In genomic region chr6:30312266-30312665, GRCh38 we compare ENCODE assay signal across 26 cellular contexts. TPM values are rescaled to one million over a fixed set of nuclear protein-coding genes. Genes with fewer than 3 reads are reported as not detected.
DNase-seq lines count a peak whose midpoint lies in the region; ATAC-seq, FAIRE-seq and TF ChIP-seq lines count a peak whose summit lies in the region.
"Had no signal": no experiment of that assay in that cellular context is flagged by ENCODE, and none has a peak within 500 bp of the region (broad histone marks: within the 10 kb centered on the region; RNA-seq: fewer than 3 reads in every experiment).

No MANE protein-coding gene starts in this region.

- no peak overlapping the region for H3K4me3 ChIP-seq in HepG2 (replicated peaks in 1 of 3; ENCODE audit: insufficient read depth in 1 of 3, low read depth in 2 of 3, low read length in 3 of 3)
- no peak overlapping the region for H3K4me3 ChIP-seq in right lobe of liver
- H3K4me3 ChIP-seq in uterus: no peak overlapping the region
- H3K4me3 ChIP-seq: BLaER1, GM12878 had no signal

- H3K4me1 ChIP-seq in HepG2 (ENCODE audit: insufficient read depth, low read length) (peaks cover 20% of the 10 kb centered on the region), right lobe of liver (peaks cover 0 to 6% (median 2%) of the 10 kb centered on the region in 4 donors), uterus (no peaks in the 10 kb centered on the region)
- H3K4me1 ChIP-seq: BLaER1 had no signal

- intact Hi-C loops in HepG2 (cut with micrococcal nuclease; ENCODE audit: unreplicated experiment) (no loop called here), right lobe of liver (cut with DNase I) (no loop called here), uterus (cut with DNase I; ENCODE audit: low total_unique reads) (no loop called here)

- no peak for TF ChIP-seq CTCF in HepG2 (CRISPR knock-in tag; IDR thresholded peaks at IDR 0.05)
- TF ChIP-seq CTCF in right lobe of liver (IDR thresholded peaks at IDR 0.05): no peak
- TF ChIP-seq CTCF in uterus (IDR thresholded peaks at IDR 0.05): no peak

- FAIRE-seq in HepG2 (lab: Jason Lieb, UNC): no peak
- FAIRE-seq: A204.1, GM12878, GM12892, GM18507 had no signal

- H3K36me3 ChIP-seq in HepG2 (replicated peaks in 1 of 2; ENCODE audit: control insufficient read depth in 1 of 2, insufficient read depth in 2 of 2, low read length in 2 of 2): peaks cover 27 to 69% of the 10 kb centered on the region in 2 experiments
- peaks cover 0 to 13% (median 1%) of the 10 kb centered on the region in 4 donors for H3K36me3 ChIP-seq in right lobe of liver
- no peaks in the 10 kb centered on the region for H3K36me3 ChIP-seq in uterus

- H3K9me3 ChIP-seq in HepG2 (ENCODE audit: low read length): no peaks in the 10 kb centered on the region
- no peaks in the 10 kb centered on the region for H3K9me3 ChIP-seq in right lobe of liver
- H3K9me3 ChIP-seq in uterus: no peaks in the 10 kb centered on the region
- H3K9me3 ChIP-seq: BE2C, BLaER1 had no signal

- ATAC-seq in HepG2 (no peak), right lobe of liver (no peak)
- ATAC-seq in central memory CD8-positive, alpha-beta T cell (replicated peaks; ENCODE audit: extremely low read depth, poor library complexity, severe bottlenecking): no peak
- ATAC-seq: GM12878 had no signal

- H3K27ac Mint-ChIP-seq in central memory CD8-positive, alpha-beta T cell (ENCODE audit: low read depth): peak overlapping the region; percentile 7

- DNase-seq in HepG2 (ENCODE audit: low spot score): no peak
- DNase-seq in right lobe of liver: no peak
- DNase-seq in central memory CD8-positive, alpha-beta T cell (ENCODE audit: low spot score in 2 of 2): no peak
- peak; percentile 54 for DNase-seq in renal cortical epithelial cell (ENCODE audit: low read depth)
- DNase-seq in effector CD4-positive, alpha-beta T cell: no peak
- no peak for DNase-seq in uterus
- DNase-seq: 8988T; ACHN; BE2C; C1 segment of cervical spinal cord; CD4-positive, alpha-beta memory T cell; CD4-positive, CD25-positive, alpha-beta regulatory T cell; CD8-positive, alpha-beta memory T cell; COR-L47; DMS 273 treated with DMSO at 0.1 percent for 48 hours; DMS153; DMS79; DND-41; EL; GDM1 had no signal

- no TSS peak for BruUV-seq in HepG2 (replicated peaks; lab: Mats Ljungman, UMichigan)

- H3K27ac ChIP-seq in HepG2 (ENCODE audit: extremely low read length, insufficient read depth, low read length) (peak overlapping the region; percentile 25), right lobe of liver (no peak overlapping the region), uterus (no peak overlapping the region)
- H3K27ac ChIP-seq: BLaER1 had no signal

- peaks cover 72% of the 10 kb centered on the region for H3K4me1 Mint-ChIP-seq in central memory CD8-positive, alpha-beta T cell

- 93% methylated on average over 2 of the region's 2 CpGs for WGBS in HepG2 (ENCODE audit: low lambda C conversion rate)
- 100% methylated on average over 2 of the region's 2 CpGs for WGBS in right lobe of liver (ENCODE audit: insufficient coverage, low coverage, low lambda C conversion rate, missing lambda C conversion rate)

- no peak overlapping the region for H3K4me3 Mint-ChIP-seq in central memory CD8-positive, alpha-beta T cell
- H3K4me3 Mint-ChIP-seq: CD14-positive monocyte; CD8-positive, alpha-beta memory T cell had no signal

- H3K4me2 ChIP-seq in HepG2 (ENCODE audit: low read depth, low read length): no peak overlapping the region
- H3K4me2 ChIP-seq: BLaER1 had no signal

- H3K9ac ChIP-seq in HepG2 (ENCODE audit: insufficient read depth, low read depth, low read length): no peak overlapping the region
- H3K9ac ChIP-seq: BLaER1 had no signal

- POLR2A ChIA-PET in HepG2 (lab: Yijun Ruan, JAX): interaction anchor here (0.6 to 4.4 kb wide), 4 partner anchors 11 to 246 kb away, joined by 3 to 23 read pairs (median 3); partner anchors contain the start of genes TRIM26 and TRIM39

- peaks cover 26% of the 10 kb centered on the region for H3K36me3 Mint-ChIP-seq in central memory CD8-positive, alpha-beta T cell (ENCODE audit: insufficient read depth)

- TF ChIP-seq POLR2A in HepG2 (IDR thresholded peaks at IDR 0.05; ENCODE audit: insufficient read depth in 1 of 2, low read depth in 2 of 2, low read length in 2 of 2) (no peak), right lobe of liver (IDR thresholded peaks at IDR 0.05) (no peak), uterus (IDR thresholded peaks at IDR 0.05) (no peak)

- no peak overlapping the region for H2AFZ ChIP-seq in HepG2 (ENCODE audit: low read length)

- H3K27me3 Mint-ChIP-seq in central memory CD8-positive, alpha-beta T cell: no peaks in the 10 kb centered on the region
- H3K27me3 Mint-ChIP-seq: CD4-positive, alpha-beta memory T cell; CD4-positive, CD25-positive, alpha-beta regulatory T cell; CD8-positive, alpha-beta memory T cell had no signal

- H4K20me1 ChIP-seq in HepG2 (ENCODE audit: insufficient read depth, low read length): peaks cover 47% of the 10 kb centered on the region

- CTCF ChIA-PET in HepG2 (lab: Yijun Ruan, JAX; ENCODE audit: low intra/inter-chr PET ratio, low total read pairs): no interaction called here

- in situ Hi-C loops in HepG2 (cut with HindIII; ENCODE audit: extremely low pct_ligation_motif_present, low pct_unique_long_range_greater_than_20kb): no loop called here

- H3K27me3 ChIP-seq in HepG2 (ENCODE audit: control insufficient read depth in 1 of 2, insufficient read depth in 2 of 2, low read length in 2 of 2) (no peaks in the 10 kb centered on the region), right lobe of liver (no peaks in the 10 kb centered on the region), uterus (no peaks in the 10 kb centered on the region)
- H3K27me3 ChIP-seq: BE2C, BLaER1 had no signal

- no peak for TF ChIP-seq RAD21 in HepG2 (CRISPR knock-in tag; IDR thresholded peaks at IDR 0.05)

- TF ChIP-seq EP300 in HepG2 (IDR thresholded peaks at IDR 0.05; ENCODE audit: low read depth in 2 of 2, low read length in 2 of 2) (no peak), HepG2 (CRISPR knock-in tag; IDR thresholded peaks at IDR 0.05; ENCODE audit: borderline replicate concordance) (no peak)

- H3K9me3 Mint-ChIP-seq in central memory CD8-positive, alpha-beta T cell: no peaks in the 10 kb centered on the region
- H3K9me3 Mint-ChIP-seq: CD14-positive monocyte; CD4-positive, alpha-beta memory T cell; CD8-positive, alpha-beta memory T cell had no signal

- H3K79me2 ChIP-seq in HepG2 (ENCODE audit: insufficient read depth, low read length): peaks cover 89% of the 10 kb centered on the region

RNA-seq across cellular contexts. Expression of gene TRIM39, which starts 14.5 kb away (rescaled TPM):
- total RNA-seq in HepG2 (2016; rRNA removed; fragmentation: Illumina TruSeq; extraction: Trizol): 13.8 and 14.6 TPM in 2 replicates
- total RNA-seq in HepG2 (2016; cell fraction: cytosol; rRNA removed; fragmentation: Illumina TruSeq; extraction: Trizol; ENCODE audit: low read depth): 3.1 and 5.0 TPM in 2 replicates
- total RNA-seq in HepG2 (2016; cell fraction: insoluble cytoplasmic fraction; rRNA removed; fragmentation: Illumina TruSeq; extraction: Trizol): 12.0 and 15.3 TPM in 2 replicates
- total RNA-seq in HepG2 (2016; cell fraction: membrane; rRNA removed; fragmentation: Illumina TruSeq; extraction: Trizol): 11.0 and 12.4 TPM in 2 replicates
- total RNA-seq in HepG2 (2016; cell fraction: nucleus; rRNA removed; fragmentation: Illumina TruSeq; extraction: Trizol): 12.2 and 14.1 TPM in 2 replicates
- polyA plus RNA-seq in HepG2 (2011; rRNA removed): 7.7 and 8.6 TPM in 2 replicates
- polyA plus RNA-seq in HepG2 (2011; cell fraction: cytosol; rRNA removed): 5.6 and 5.9 TPM in 2 replicates
- polyA plus RNA-seq in HepG2 (2011; cell fraction: nucleus; rRNA removed): 22.1 and 24.6 TPM in 2 replicates
- polyA plus RNA-seq in HepG2 (2012): 7.8 and 8.9 TPM in 2 replicates
- polyA plus RNA-seq in HepG2 (2016; cell fraction: cytosol; fragmentation: Illumina TruSeq; extraction: Trizol; ENCODE audit: low read depth): 2.3 and 3.1 TPM in 2 replicates
- 9.9 and 11.6 TPM in 2 replicates for polyA plus RNA-seq in HepG2 (2016; cell fraction: insoluble cytoplasmic fraction; fragmentation: Illumina TruSeq; extraction: Trizol; ENCODE audit: low read depth)
- polyA plus RNA-seq in HepG2 (2016; cell fraction: membrane; fragmentation: Illumina TruSeq; extraction: Trizol; ENCODE audit: low read depth): 6.6 and 8.4 TPM in 2 replicates
- 26.6 and 28.1 TPM in 2 replicates for polyA plus RNA-seq in HepG2 (2016; cell fraction: nucleus; fragmentation: Illumina TruSeq; extraction: Trizol; ENCODE audit: insufficient read depth, low read depth)
- 7.8 and 11.9 TPM in 2 replicates for polyA minus RNA-seq in HepG2 (2011; rRNA and poly(A)+ RNA removed; ENCODE audit: low replicate concordance)
- 6.3 and 7.6 TPM in 2 replicates for polyA minus RNA-seq in HepG2 (2011; cell fraction: cytosol; rRNA and poly(A)+ RNA removed)
- polyA minus RNA-seq in HepG2 (2011; cell fraction: nucleus; rRNA and poly(A)+ RNA removed): 13.6 and 16.1 TPM in 2 replicates
- total RNA-seq in right lobe of liver: 1 to 10 TPM; 3.3 to 7.5 (median 5.7) TPM
- 9.6 and 14.1 TPM in 2 replicates for total RNA-seq in renal cortical epithelial cell
- 10 to 100 TPM in 3 of 4 donors, 1 to 10 TPM in 1; 3.2 to 29.7 (median 18.7) TPM for total RNA-seq in uterus

RNA-seq across cellular contexts. Expression of gene RPP21, which starts 32.7 kb away (rescaled TPM):
- total RNA-seq in HepG2 (2016; rRNA removed; fragmentation: Illumina TruSeq; extraction: Trizol) (38.4 and 53.1 TPM in 2 replicates), right lobe of liver (10 to 100 TPM; 13.8 to 49.5 (median 16.3) TPM), renal cortical epithelial cell (15.8 and 34.7 TPM in 2 replicates), uterus (100 to 1,000 TPM in 1 of 4 donors, 10 to 100 TPM in 3; 12.9 to 220 (median 66.1) TPM)
- 23.8 and 29.3 TPM in 2 replicates for total RNA-seq in HepG2 (2016; cell fraction: cytosol; rRNA removed; fragmentation: Illumina TruSeq; extraction: Trizol; ENCODE audit: low read depth)
- total RNA-seq in HepG2 (2016; cell fraction: insoluble cytoplasmic fraction; rRNA removed; fragmentation: Illumina TruSeq; extraction: Trizol): 41.8 and 52.5 TPM in 2 replicates
- 23.7 and 25.5 TPM in 2 replicates for total RNA-seq in HepG2 (2016; cell fraction: membrane; rRNA removed; fragmentation: Illumina TruSeq; extraction: Trizol)
- 26.2 and 34.9 TPM in 2 replicates for total RNA-seq in HepG2 (2016; cell fraction: nucleus; rRNA removed; fragmentation: Illumina TruSeq; extraction: Trizol)
- polyA plus RNA-seq in HepG2 (2011; rRNA removed): 72.3 and 88.4 TPM in 2 replicates
- polyA plus RNA-seq in HepG2 (2011; cell fraction: cytosol; rRNA removed): 68.5 and 146 TPM in 2 replicates
- polyA plus RNA-seq in HepG2 (2011; cell fraction: nucleus; rRNA removed): 170 and 172 TPM in 2 replicates
- 51.6 and 70.9 TPM in 2 replicates for polyA plus RNA-seq in HepG2 (2012)
- polyA plus RNA-seq in HepG2 (2016; cell fraction: cytosol; fragmentation: Illumina TruSeq; extraction: Trizol; ENCODE audit: low read depth): 46.1 and 56.4 TPM in 2 replicates
- polyA plus RNA-seq in HepG2 (2016; cell fraction: insoluble cytoplasmic fraction; fragmentation: Illumina TruSeq; extraction: Trizol; ENCODE audit: low read depth): 66.2 and 74.5 TPM in 2 replicates
- 42.2 and 48.9 TPM in 2 replicates for polyA plus RNA-seq in HepG2 (2016; cell fraction: membrane; fragmentation: Illumina TruSeq; extraction: Trizol; ENCODE audit: low read depth)
- 94.8 and 101 TPM in 2 replicates for polyA plus RNA-seq in HepG2 (2016; cell fraction: nucleus; fragmentation: Illumina TruSeq; extraction: Trizol; ENCODE audit: insufficient read depth, low read depth)
- 18.2 and 24.8 TPM in 2 replicates for polyA minus RNA-seq in HepG2 (2011; rRNA and poly(A)+ RNA removed; ENCODE audit: low replicate concordance)
- 15.3 and 17.1 TPM in 2 replicates for polyA minus RNA-seq in HepG2 (2011; cell fraction: cytosol; rRNA and poly(A)+ RNA removed)
- 8.4 and 9.3 TPM in 2 replicates for polyA minus RNA-seq in HepG2 (2011; cell fraction: nucleus; rRNA and poly(A)+ RNA removed)
